ENCODE assay signal across 1 cellular context in genomic region chr19:5908773-5909442, GRCh38.
TF ChIP-seq lines count a peak whose summit lies in the region.

No MANE protein-coding gene starts in this region.

TF ChIP-seq in HepG2, 621 proteins besides CTCF, POLR2A, EP300 and RAD21 (continued from another document and continues in another):
- TF ChIP-seq ARID5B (CRISPR knock-in tag; IDR thresholded peaks at IDR 0.05) = peak; percentile 51; the same call in 1 of the 2 replicates
- no peak for TF ChIP-seq PHB2 (IDR thresholded peaks at IDR 0.05; ENCODE audit: partially characterized antibody)
- TF ChIP-seq ASH2L (IDR thresholded peaks at IDR 0.05; ENCODE audit: insufficient read length, low read depth, low read length) = peak; percentile 37
- TF ChIP-seq ELK4 (CRISPR knock-in tag; IDR thresholded peaks at IDR 0.05; ENCODE audit: borderline replicate concordance) = no peak
- no peak for TF ChIP-seq ZNF629 (CRISPR knock-in tag; conservative IDR thresholded peaks at IDR 0.05)
- TF ChIP-seq ZNF687 (CRISPR knock-in tag; IDR thresholded peaks at IDR 0.05) = peak; percentile 84
- TF ChIP-seq ZBTB3 (CRISPR knock-in tag; IDR thresholded peaks at IDR 0.05; ENCODE audit: borderline replicate concordance, low read depth) = no peak; the same call in 1 of the 2 replicates
- no peak for TF ChIP-seq ZNF597 (CRISPR knock-in tag; IDR thresholded peaks at IDR 0.05)
- peak; percentile 78 for TF ChIP-seq UBTF (CRISPR knock-in tag; IDR thresholded peaks at IDR 0.05)
- no peak for TF ChIP-seq POGZ (CRISPR knock-in tag; IDR thresholded peaks at IDR 0.05)
- no peak for TF ChIP-seq GMEB2 (CRISPR knock-in tag; IDR thresholded peaks at IDR 0.05; ENCODE audit: low read depth)
- peak; percentile 82 for TF ChIP-seq HNF4A (CRISPR knock-in tag; IDR thresholded peaks at IDR 0.05)
- peak; percentile 80; the same call in 1 of the 2 replicates for TF ChIP-seq ZNF614 (CRISPR knock-in tag; IDR thresholded peaks at IDR 0.05; ENCODE audit: borderline replicate concordance)
- TF ChIP-seq GLMP (CRISPR knock-in tag; IDR thresholded peaks at IDR 0.05; ENCODE audit: borderline replicate concordance) = no peak
- 0 out of 2 replicates have a peak, but pooled peaks have one; percentile 17 for TF ChIP-seq ZNF12 (CRISPR knock-in tag; IDR thresholded peaks at IDR 0.05)
- no peak for TF ChIP-seq MIER2 (CRISPR knock-in tag; IDR thresholded peaks at IDR 0.05)
- TF ChIP-seq ZNF749 (CRISPR knock-in tag; IDR thresholded peaks at IDR 0.05; ENCODE audit: borderline replicate concordance) = peak; percentile 10; the same call in 1 of the 2 replicates
- TF ChIP-seq GABPB1 (CRISPR knock-in tag; IDR thresholded peaks at IDR 0.05) = peak; percentile 49; the same call in 1 of the 2 replicates
- TF ChIP-seq NFAT5 (CRISPR knock-in tag; IDR thresholded peaks at IDR 0.05) = no peak
- no peak for TF ChIP-seq TGIF2 (CRISPR knock-in tag; IDR thresholded peaks at IDR 0.05)
- TF ChIP-seq SUZ12 (IDR thresholded peaks at IDR 0.05; ENCODE audit: low read depth, low read length) = no peak
- peak; percentile 43; the same call in 1 of the 2 replicates for TF ChIP-seq TAF1 (CRISPR knock-in tag; IDR thresholded peaks at IDR 0.05)
- no peak for TF ChIP-seq ZNF724P (CRISPR knock-in tag; IDR thresholded peaks at IDR 0.05; ENCODE audit: borderline replicate concordance)
- TF ChIP-seq ARHGAP35 (CRISPR knock-in tag; IDR thresholded peaks at IDR 0.05; ENCODE audit: borderline replicate concordance) = peak; percentile 72; the same call in 1 of the 2 replicates
- no peak for TF ChIP-seq NFKBIZ (CRISPR knock-in tag; IDR thresholded peaks at IDR 0.05)
- TF ChIP-seq KLF9 (CRISPR knock-in tag; IDR thresholded peaks at IDR 0.05; ENCODE audit: low read depth) = no peak
- TF ChIP-seq NCOA2 (CRISPR knock-in tag; IDR thresholded peaks at IDR 0.05) = peak; percentile 62; the same call in 1 of the 2 replicates
- TF ChIP-seq ZNF329 (CRISPR knock-in tag; IDR thresholded peaks at IDR 0.05; ENCODE audit: low read depth) = no peak
- peak; percentile 44; the same call in 1 of the 2 replicates for TF ChIP-seq HDAC2 (CRISPR knock-in tag; IDR thresholded peaks at IDR 0.05)
- no peak for TF ChIP-seq NONO (IDR thresholded peaks at IDR 0.05)
- peak; percentile 64; the same call in 1 of the 2 replicates for TF ChIP-seq NONO (CRISPR knock-in tag; conservative IDR thresholded peaks at IDR 0.05)
- TF ChIP-seq ZNF362 (CRISPR knock-in tag; IDR thresholded peaks at IDR 0.05; ENCODE audit: borderline replicate concordance) = no peak
- TF ChIP-seq ZNF703 (CRISPR knock-in tag; IDR thresholded peaks at IDR 0.05; ENCODE audit: borderline replicate concordance) = no peak
- no peak for TF ChIP-seq MBD4 (IDR thresholded peaks at IDR 0.05; ENCODE audit: borderline replicate concordance, low read length)
- TF ChIP-seq ZNF44 (CRISPR knock-in tag; IDR thresholded peaks at IDR 0.05) = no peak
- TF ChIP-seq ZC3H13 (CRISPR knock-in tag; IDR thresholded peaks at IDR 0.05) = peak; percentile 42; the same call in 1 of the 2 replicates
- TF ChIP-seq HNRNPUL1 (IDR thresholded peaks at IDR 0.05; ENCODE audit: low read depth, low read length) = no peak
- TF ChIP-seq KMT2B (CRISPR knock-in tag; IDR thresholded peaks at IDR 0.05) = no peak
